In the genomic region with DNA sequence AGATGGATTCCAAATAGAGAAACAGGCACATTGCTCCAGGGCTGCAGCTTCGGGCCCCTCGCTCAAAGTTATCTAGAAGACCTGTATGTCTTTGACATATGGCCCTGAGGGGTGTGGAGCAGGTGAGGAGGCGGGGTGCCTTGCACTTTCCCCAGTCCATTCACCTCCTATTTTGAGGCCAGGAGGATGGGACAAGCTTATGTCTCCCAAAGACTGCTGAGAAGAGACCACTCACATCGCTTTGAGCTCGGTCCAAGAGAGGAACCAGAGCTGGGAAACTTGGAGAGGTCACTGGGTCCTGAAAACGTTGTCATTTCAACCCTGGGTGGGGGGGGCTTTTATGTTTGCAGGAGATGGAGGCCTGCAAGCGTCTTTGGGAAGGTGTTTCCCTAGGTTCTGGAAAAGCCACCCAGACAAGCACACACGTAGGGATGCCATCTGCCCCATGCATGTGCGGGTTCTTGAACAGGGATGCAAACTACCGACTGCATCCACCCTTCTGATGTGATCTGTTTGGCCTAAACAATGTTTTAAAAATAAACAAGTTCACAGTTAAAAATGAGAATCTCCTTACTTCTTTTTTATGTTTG, we compare ENCODE assay signal across 16 cellular contexts. TPM values are rescaled to one million over a fixed set of nuclear protein-coding genes. Genes with fewer than 3 reads are reported as not detected.
DNase-seq lines count a peak whose midpoint lies in the region; ATAC-seq and TF ChIP-seq lines count a peak whose summit lies in the region.
"Had no signal": no experiment of that assay in that cellular context is flagged by ENCODE, and none has a peak within 500 bp of the region (broad histone marks: within the 10 kb centered on the region; RNA-seq: fewer than 3 reads in every experiment).

No MANE protein-coding gene starts in this region.

- H3K4me3 ChIP-seq in upper lobe of right lung, result no peak overlapping the region
- no peak overlapping the region for H3K4me3 ChIP-seq in mesendoderm (ENCODE audit: low read length)
- H3K4me3 ChIP-seq: BLaER1 treated with 17β-estradiol and CSF1 and Interleukin-3, amounts not matched to agents 10 nM and 100 nM; GM12878 had no signal

- H3K9me3 ChIP-seq in upper lobe of right lung, result no peaks in the 10 kb centered on the region
- H3K9me3 ChIP-seq: BLaER1 treated with 17β-estradiol and CSF1 and Interleukin-3, amounts not matched to agents 10 nM and 100 nM had no signal

- no peak overlapping the region for H3K4ac ChIP-seq in mesendoderm (ENCODE audit: low read depth, low read length)

- no peak overlapping the region for H2BK5ac ChIP-seq in mesendoderm (ENCODE audit: low read length)

- no peak overlapping the region for H4K8ac ChIP-seq in mesendoderm (ENCODE audit: low read depth, low read length)

- H2BK15ac ChIP-seq in mesendoderm (replicated peaks; ENCODE audit: low read depth), result no peak overlapping the region

- no peak overlapping the region for H3K23ac ChIP-seq in mesendoderm (ENCODE audit: low read length)

- peak; percentile 28 for DNase-seq in activated CD8-positive, alpha-beta memory T cell treated with anti-CD3 and anti-CD28 coated beads, Interleukin-2, amount 50 U/mL, for 48 hours
- no peak for DNase-seq in activated CD8-positive, alpha-beta memory T cell treated with anti-CD3 and anti-CD28 coated beads, Interleukin-2, amount 10 ng/mL, durations not matched to agents 7 days and 5 days
- DNase-seq in mesenteric fat pad (ENCODE audit: low spot score), result peak; percentile 72
- peak; percentile 25 for DNase-seq in upper lobe of right lung
- no peak for DNase-seq in stimulated activated effector memory CD8-positive, alpha-beta T cell treated with anti-CD3 and anti-CD28 coated beads, Interleukin-12 subunit alpha, Interleukin-12 subunit beta, amount 100 ng/mL, for 72 hours (ENCODE audit: low spot score in 2 of 2)
- no peak for DNase-seq in mesendoderm
- DNase-seq: Calu3, DMS79 treated with DMSO at 0.1 percent for 48 hours, GF-D8, GOT3, H7 had no signal

- no peak overlapping the region for H3K56ac ChIP-seq in mesendoderm (ENCODE audit: low read length)

- H3K4me3 Mint-ChIP-seq in activated CD8-positive, alpha-beta memory T cell treated with anti-CD3 and anti-CD28 coated beads, Interleukin-2, amount 10 ng/mL, durations not matched to agents 7 days and 5 days, result no peak overlapping the region
- H3K4me3 Mint-ChIP-seq in stimulated activated effector memory CD8-positive, alpha-beta T cell treated with anti-CD3 and anti-CD28 coated beads, Interleukin-12 subunit alpha, Interleukin-12 subunit beta, amount 100 ng/mL, for 72 hours, result no peak overlapping the region
- H3K4me3 Mint-ChIP-seq: B cell; CD8-positive, alpha-beta T cell had no signal

- H3K36me3 ChIP-seq in upper lobe of right lung (no peaks in the 10 kb centered on the region), mesendoderm (ENCODE audit: control insufficient read depth, insufficient read depth, low read length) (no peaks in the 10 kb centered on the region)
- H3K36me3 ChIP-seq: BLaER1 treated with 17β-estradiol and CSF1 and Interleukin-3, amounts not matched to agents 10 nM and 100 nM had no signal

- H3K27me3 ChIP-seq in upper lobe of right lung (no peaks in the 10 kb centered on the region), mesendoderm (ENCODE audit: insufficient read depth, low read length, poor library complexity) (no peaks in the 10 kb centered on the region)
- H3K27me3 ChIP-seq: BLaER1 treated with 17β-estradiol and CSF1 and Interleukin-3, amounts not matched to agents 10 nM and 100 nM had no signal

- no peak overlapping the region for H3K9ac ChIP-seq in mesendoderm (ENCODE audit: low read length)
- H3K9ac ChIP-seq: BLaER1 treated with 17β-estradiol and CSF1 and Interleukin-3, amounts not matched to agents 10 nM and 100 nM had no signal

- no CpG with 5 or more reads among the region's 10 CpGs for WGBS in mesendoderm (ENCODE audit: extremely low coverage, insufficient coverage, low lambda C conversion rate)

- H3K79me2 ChIP-seq in mesendoderm (ENCODE audit: control insufficient read depth, insufficient read depth, low read length), result no peaks in the 10 kb centered on the region

- CTCF ChIA-PET in activated CD8-positive, alpha-beta memory T cell treated with anti-CD3 and anti-CD28 coated beads, Interleukin-2, amount 10 ng/mL, durations not matched to agents 7 days and 5 days (lab: Charles Lee), result interaction anchor here (3.6 kb wide), 1 partner anchor 13 kb away, joined by 18 read pairs; no protein-coding TSS in a partner anchor

- no peak overlapping the region for H2BK120ac ChIP-seq in mesendoderm (ENCODE audit: low read depth, low read length)

- H3K18ac ChIP-seq in mesendoderm (ENCODE audit: low read length), result no peak overlapping the region

- no peak for ATAC-seq in activated CD8-positive, alpha-beta memory T cell treated with anti-CD3 and anti-CD28 coated beads, Interleukin-2, amount 10 ng/mL, durations not matched to agents 7 days and 5 days
- ATAC-seq in upper lobe of right lung, result no peak
- no peak for ATAC-seq in stimulated activated effector memory CD8-positive, alpha-beta T cell treated with anti-CD3 and anti-CD28 coated beads, Interleukin-12 subunit alpha, Interleukin-12 subunit beta, amount 100 ng/mL, for 72 hours
- ATAC-seq: CD8-positive, alpha-beta T cell; GM12878; HepG2 had no signal

- no peak overlapping the region for H3K27ac ChIP-seq in upper lobe of right lung
- H3K27ac ChIP-seq in mesendoderm (ENCODE audit: low read depth, low read length), result no peak overlapping the region
- H3K27ac ChIP-seq: BLaER1 treated with 17β-estradiol and CSF1 and Interleukin-3, amounts not matched to agents 10 nM and 100 nM had no signal

- H3K4me1 Mint-ChIP-seq in activated CD8-positive, alpha-beta memory T cell treated with anti-CD3 and anti-CD28 coated beads, Interleukin-2, amount 10 ng/mL, durations not matched to agents 7 days and 5 days, result peaks cover 2% of the 10 kb centered on the region
- H3K4me1 Mint-ChIP-seq in stimulated activated effector memory CD8-positive, alpha-beta T cell treated with anti-CD3 and anti-CD28 coated beads, Interleukin-12 subunit alpha, Interleukin-12 subunit beta, amount 100 ng/mL, for 72 hours, result peaks cover 1% of the 10 kb centered on the region

- H4K5ac ChIP-seq in mesendoderm (ENCODE audit: low read length), result no peak overlapping the region

- H3K4me2 ChIP-seq in mesendoderm (ENCODE audit: low read length), result no peak overlapping the region
- H3K4me2 ChIP-seq: BLaER1 treated with 17β-estradiol and CSF1 and Interleukin-3, amounts not matched to agents 10 nM and 100 nM had no signal

- no peaks in the 10 kb centered on the region for H3K9me3 Mint-ChIP-seq in activated CD8-positive, alpha-beta memory T cell treated with anti-CD3 and anti-CD28 coated beads, Interleukin-2, amount 10 ng/mL, durations not matched to agents 7 days and 5 days (ENCODE audit: low read depth)
- no peaks in the 10 kb centered on the region for H3K9me3 Mint-ChIP-seq in stimulated activated effector memory CD8-positive, alpha-beta T cell treated with anti-CD3 and anti-CD28 coated beads, Interleukin-12 subunit alpha, Interleukin-12 subunit beta, amount 100 ng/mL, for 72 hours
- H3K9me3 Mint-ChIP-seq: CD8-positive, alpha-beta T cell had no signal

- no peaks in the 10 kb centered on the region for H3K79me1 ChIP-seq in mesendoderm (ENCODE audit: low read length)

- intact Hi-C loops in upper lobe of right lung (cut with DNase I), result no loop called here

- no peak overlapping the region for H2AK5ac ChIP-seq in mesendoderm (ENCODE audit: low read length)

- H3K27ac Mint-ChIP-seq in activated CD8-positive, alpha-beta memory T cell treated with anti-CD3 and anti-CD28 coated beads, Interleukin-2, amount 10 ng/mL, durations not matched to agents 7 days and 5 days, result no peak overlapping the region
- H3K27ac Mint-ChIP-seq in stimulated activated effector memory CD8-positive, alpha-beta T cell treated with anti-CD3 and anti-CD28 coated beads, Interleukin-12 subunit alpha, Interleukin-12 subunit beta, amount 100 ng/mL, for 72 hours, result no peak overlapping the region
- H3K27ac Mint-ChIP-seq: B cell; CD8-positive, alpha-beta T cell had no signal

- TF ChIP-seq CTCF in upper lobe of right lung (IDR thresholded peaks at IDR 0.05), result no peak

- no peaks in the 10 kb centered on the region for H3K4me1 ChIP-seq in upper lobe of right lung
- H3K4me1 ChIP-seq in mesendoderm (ENCODE audit: control insufficient read depth, low read depth, low read length), result peaks cover 2% of the 10 kb centered on the region

- H3K27me3 Mint-ChIP-seq in activated CD8-positive, alpha-beta memory T cell treated with anti-CD3 and anti-CD28 coated beads, Interleukin-2, amount 10 ng/mL, durations not matched to agents 7 days and 5 days, result peaks cover 5% of the 10 kb centered on the region

- H3K36me3 Mint-ChIP-seq in activated CD8-positive, alpha-beta memory T cell treated with anti-CD3 and anti-CD28 coated beads, Interleukin-2, amount 10 ng/mL, durations not matched to agents 7 days and 5 days, result no peaks in the 10 kb centered on the region
- H3K36me3 Mint-ChIP-seq in stimulated activated effector memory CD8-positive, alpha-beta T cell treated with anti-CD3 and anti-CD28 coated beads, Interleukin-12 subunit alpha, Interleukin-12 subunit beta, amount 100 ng/mL, for 72 hours, result no peaks in the 10 kb centered on the region
- H3K36me3 Mint-ChIP-seq: CD8-positive, alpha-beta T cell had no signal

RNA-seq across cellular contexts. Expression of gene SYNM, which starts 33.7 kb away (rescaled TPM):
- 1 to 10 TPM; 1.5 TPM for total RNA-seq in activated CD8-positive, alpha-beta memory T cell treated with anti-CD3 and anti-CD28 coated beads, Interleukin-2, amount 10 ng/mL, durations not matched to agents 7 days and 5 days
- total RNA-seq in mesenteric fat pad (36.4 TPM), upper lobe of right lung (19.5 TPM)
- polyA plus RNA-seq in mesendoderm (2013, experiment 1 of 2), result 1.8 TPM
- 1.8 TPM for polyA plus RNA-seq in mesendoderm (2013, experiment 2 of 2)

Comparison
In these comparisons a context has a peak if more than half of its experiments do, and no peak if none do; other contexts are left out.
1. DNase-seq: peak in activated CD8-positive, alpha-beta memory T cell treated with anti-CD3 and anti-CD28 coated beads, Interleukin-2, amount 50 U/mL, for 48 hours (single experiment), mesenteric fat pad (single experiment) and upper lobe of right lung (single experiment); none in activated CD8-positive, alpha-beta memory T cell treated with anti-CD3 and anti-CD28 coated beads, Interleukin-2, amount 10 ng/mL, durations not matched to agents 7 days and 5 days (single experiment), stimulated activated effector memory CD8-positive, alpha-beta T cell treated with anti-CD3 and anti-CD28 coated beads, Interleukin-12 subunit alpha, Interleukin-12 subunit beta, amount 100 ng/mL, for 72 hours (0 of 2) and mesendoderm (single experiment).